ENCODE assay signal across 1 cellular context in the genomic region with DNA sequence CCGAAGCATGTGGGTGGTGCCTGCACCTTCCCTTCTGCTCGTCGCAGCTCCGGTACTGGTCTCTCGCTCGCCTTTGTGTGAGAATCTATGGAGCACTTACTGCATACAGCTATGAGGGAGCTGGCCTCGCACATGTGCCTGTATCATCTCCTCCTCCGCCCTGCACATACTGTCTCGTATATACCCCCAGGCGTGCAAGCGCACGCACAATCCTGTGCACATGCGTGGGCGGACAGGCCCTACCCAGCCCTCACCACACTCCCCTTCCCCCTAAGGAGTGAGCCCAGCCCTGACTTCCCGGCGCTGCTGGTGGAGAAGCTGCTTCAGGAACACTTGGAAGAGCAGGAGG.
TF ChIP-seq lines count a peak whose summit lies in the region.

No MANE protein-coding gene starts in this region.

TF ChIP-seq in endothelial cell of umbilical vein, 7 proteins besides CTCF, POLR2A, EP300 and RAD21:
- no peak for TF ChIP-seq MYC (IDR thresholded peaks at IDR 0.05; ENCODE audit: low read depth, low read length)
- no peak for TF ChIP-seq JUN (IDR thresholded peaks at IDR 0.05; ENCODE audit: borderline replicate concordance, insufficient read depth, insufficient read length, low read depth)
- no peak for TF ChIP-seq EZH2 (IDR thresholded peaks at IDR 0.05; ENCODE audit: borderline replicate concordance, low read depth, low read length, severe bottlenecking)
- TF ChIP-seq, protein P1, sequence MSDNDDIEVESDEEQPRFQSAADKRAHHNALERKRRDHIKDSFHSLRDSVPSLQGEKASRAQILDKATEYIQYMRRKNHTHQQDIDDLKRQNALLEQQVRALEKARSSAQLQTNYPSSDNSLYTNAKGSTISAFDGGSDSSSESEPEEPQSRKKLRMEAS (IDR thresholded peaks at IDR 0.05; ENCODE audit: insufficient read depth, insufficient read length): no peak
- TF ChIP-seq POLR2AphosphoS5 (IDR thresholded peaks at IDR 0.05; ENCODE audit: insufficient read depth, low read depth, low read length): no peak
- TF ChIP-seq FOS (IDR thresholded peaks at IDR 0.05; ENCODE audit: borderline replicate concordance, insufficient read depth, low read length): no peak
- TF ChIP-seq GATA2 (IDR thresholded peaks at IDR 0.05; ENCODE audit: insufficient read depth, insufficient read length, low read depth, low read length): no peak
